32 cellular contexts compared by ENCODE assay signal in genomic region chr7:33996899-33997298, GRCh38.
DNase-seq lines count a peak whose midpoint lies in the region; ATAC-seq and TF ChIP-seq lines count a peak whose summit lies in the region.
"Had no signal": no experiment of that assay in that cellular context is flagged by ENCODE, and none has a peak within 500 bp of the region (broad histone marks: within the 10 kb centered on the region; RNA-seq: fewer than 3 reads in every experiment).

No MANE protein-coding gene starts in this region.

- DNase-seq in cardiac muscle cell (ENCODE audit: low read depth in 1 of 2, low spot score in 1 of 2) = no peak
- DNase-seq in cardiac septum (ENCODE audit: low spot score) = no peak
- no peak for DNase-seq in LNCaP clone FGC (ENCODE audit: low read depth)
- DNase-seq in central memory CD8-positive, alpha-beta T cell (ENCODE audit: low spot score in 2 of 2) = no peak
- DNase-seq in KG1 (lab: John Stamatoyannopoulos, UW) = no peak
- DNase-seq: activated CD4-positive, alpha-beta T cell treated with anti-CD3 and anti-CD28 coated beads, Interleukin-2, amount 50 U/mL, for 4 hours; activated naive CD4-positive, alpha-beta T cell treated with Interleukin-2 at 50 U/mL for 16 hours; activated T-cell treated with anti-CD3 and anti-CD28 coated beads, Interleukin-2, amount 50 U/mL, for 72 hours; amygdala; Caco-2; DMS79 treated with DMSO at 0.1 percent for 48 hours; effector memory CD4-positive, alpha-beta T cell; erythroblast; foreskin keratinocyte; GM23248; heart right ventricle; left colon; mesendoderm; NCI-H146; NCI-H2107; NCI-H446 treated with DMSO at 0.1 percent for 48 hours; NCI-H82; SHP77; stimulated activated CD4-positive, alpha-beta T cell treated with anti-CD3 and anti-CD28 coated beads, Interleukin-4, amount 100 ng/mL, for 24 hours; substantia nigra; upper lobe of left lung had no signal

- no peaks in the 10 kb centered on the region for H3K4me1 ChIP-seq in cardiac muscle cell (ENCODE audit: low read depth)
- H3K4me1 ChIP-seq: BLaER1 treated with 17β-estradiol and CSF1 and Interleukin-3, amounts not matched to agents 10 nM and 100 nM; Caco-2; foreskin keratinocyte; heart right ventricle; upper lobe of left lung had no signal

- H3K27me3 ChIP-seq in cardiac muscle cell = no peaks in the 10 kb centered on the region
- H3K27me3 ChIP-seq: BLaER1 treated with 17β-estradiol and CSF1 and Interleukin-3, amounts not matched to agents 10 nM and 100 nM; foreskin keratinocyte; heart right ventricle; upper lobe of left lung had no signal

- H3K4me3 Mint-ChIP-seq in central memory CD8-positive, alpha-beta T cell = peak overlapping the region; percentile 6
- H3K4me3 Mint-ChIP-seq: activated T-cell treated with anti-CD3 and anti-CD28 coated beads, Interleukin-2, amount 50 U/mL, for 72 hours; stimulated activated effector memory CD8-positive, alpha-beta T cell treated with anti-CD3 and anti-CD28 coated beads, Interleukin-12 subunit alpha, Interleukin-12 subunit beta, amount 100 ng/mL, for 72 hours had no signal

- peak overlapping the region; percentile 65 for H3K27ac ChIP-seq in cardiac muscle cell
- H3K27ac ChIP-seq: BLaER1 treated with 17β-estradiol and CSF1 and Interleukin-3, amounts not matched to agents 10 nM and 100 nM; foreskin keratinocyte; GM23248; heart right ventricle; upper lobe of left lung had no signal

- TF ChIP-seq CTCF in cardiac muscle cell (IDR thresholded peaks at IDR 0.05; ENCODE audit: low read depth, low read length) (no peak), LNCaP clone FGC (IDR thresholded peaks at IDR 0.05; ENCODE audit: control insufficient read depth, extremely low read depth, insufficient read depth) (no peak)

- H3K9me3 Mint-ChIP-seq in central memory CD8-positive, alpha-beta T cell = peaks cover 6% of the 10 kb centered on the region

- peaks cover 22% of the 10 kb centered on the region for H3K36me3 ChIP-seq in cardiac muscle cell
- H3K36me3 ChIP-seq: BLaER1 treated with 17β-estradiol and CSF1 and Interleukin-3, amounts not matched to agents 10 nM and 100 nM; heart right ventricle; upper lobe of left lung had no signal

- peaks cover 11% of the 10 kb centered on the region for H3K4me1 Mint-ChIP-seq in central memory CD8-positive, alpha-beta T cell

- H3K36me3 Mint-ChIP-seq in central memory CD8-positive, alpha-beta T cell (ENCODE audit: insufficient read depth) = no peaks in the 10 kb centered on the region
- H3K36me3 Mint-ChIP-seq: stimulated activated effector memory CD8-positive, alpha-beta T cell treated with anti-CD3 and anti-CD28 coated beads, Interleukin-12 subunit alpha, Interleukin-12 subunit beta, amount 100 ng/mL, for 72 hours had no signal

- intact Hi-C loops in cardiac septum (cut with DNase I) = no loop called here

- H3K4me3 ChIP-seq in cardiac muscle cell (no peak overlapping the region), LNCaP clone FGC (ENCODE audit: low read depth, low read length) (peak overlapping the region; percentile 18; the same call in 1 of the 2 replicates)
- H3K4me3 ChIP-seq: BLaER1 treated with 17β-estradiol and CSF1 and Interleukin-3, amounts not matched to agents 10 nM and 100 nM; GM23248; heart right ventricle; upper lobe of left lung had no signal

- H3K9me3 ChIP-seq in cardiac muscle cell (ENCODE audit: low read depth) = no peaks in the 10 kb centered on the region
- H3K9me3 ChIP-seq: BLaER1 treated with 17β-estradiol and CSF1 and Interleukin-3, amounts not matched to agents 10 nM and 100 nM; heart right ventricle; upper lobe of left lung had no signal

- no peak overlapping the region for H3K27ac Mint-ChIP-seq in central memory CD8-positive, alpha-beta T cell (ENCODE audit: low read depth)
- H3K27ac Mint-ChIP-seq: activated T-cell treated with anti-CD3 and anti-CD28 coated beads, Interleukin-2, amount 50 U/mL, for 72 hours; progenitor cell of endocrine pancreas; stimulated activated effector memory CD8-positive, alpha-beta T cell treated with anti-CD3 and anti-CD28 coated beads, Interleukin-12 subunit alpha, Interleukin-12 subunit beta, amount 100 ng/mL, for 72 hours had no signal

- no peak for ATAC-seq in central memory CD8-positive, alpha-beta T cell (replicated peaks; ENCODE audit: extremely low read depth, poor library complexity, severe bottlenecking)
- ATAC-seq in GM21619 (IDR thresholded peaks at IDR 0.05; ENCODE audit: unreplicated experiment) (no peak), HG03432 (IDR thresholded peaks at IDR 0.05; ENCODE audit: unreplicated experiment) (no peak)
- ATAC-seq: activated T-cell treated with anti-CD3 and anti-CD28 coated beads, Interleukin-2, amount 50 U/mL, for 72 hours; foreskin keratinocyte; heart right ventricle; left colon; sciatic nerve; stimulated activated effector memory CD8-positive, alpha-beta T cell treated with anti-CD3 and anti-CD28 coated beads, Interleukin-12 subunit alpha, Interleukin-12 subunit beta, amount 100 ng/mL, for 72 hours had no signal

- no peaks in the 10 kb centered on the region for H3K27me3 Mint-ChIP-seq in central memory CD8-positive, alpha-beta T cell
- H3K27me3 Mint-ChIP-seq: progenitor cell of endocrine pancreas had no signal
